13 cellular contexts compared by ENCODE assay signal in genomic region chr5:175694371-175695160, GRCh38. TPM values are rescaled to one million over a fixed set of nuclear protein-coding genes. Genes with fewer than 3 reads are reported as not detected.
A peak's percentile ranks its signal among the peaks of the same experiment; 100 is the strongest.
DNase-seq lines count a peak whose midpoint lies in the region; ATAC-seq and TF ChIP-seq lines count a peak whose summit lies in the region.
"Had no signal": no experiment of that assay in that cellular context is flagged by ENCODE, and none has a peak within 500 bp of the region (broad histone marks: within the 10 kb centered on the region; RNA-seq: fewer than 3 reads in every experiment).

No MANE protein-coding gene starts in this region.

- no peak overlapping the region for H4K91ac ChIP-seq in mesenchymal stem cell (ENCODE audit: low read length)

- no peaks in the 10 kb centered on the region for H3K27me3 Mint-ChIP-seq in activated CD4-positive, alpha-beta T cell treated with anti-CD3 and anti-CD28 coated beads, Interleukin-2, amount 10 ng/mL, durations not matched to agents 24 days and 14 days
- no peaks in the 10 kb centered on the region for H3K27me3 Mint-ChIP-seq in activated CD4-positive, alpha-beta T cell treated with anti-CD3 and anti-CD28 coated beads, Interleukin-2, amount 10 ng/mL, durations not matched to agents 7 days and 5 days
- no peaks in the 10 kb centered on the region for H3K27me3 Mint-ChIP-seq in activated CD8-positive, alpha-beta T cell treated with anti-CD3 and anti-CD28 coated beads, Interleukin-2, amount 10 ng/mL, durations not matched to agents 7 days and 5 days (ENCODE audit: low read depth)

- POLR2A ChIA-PET in activated CD4-positive, alpha-beta T cell treated with anti-CD3 and anti-CD28 coated beads, Interleukin-2, amount 10 ng/mL, durations not matched to agents 7 days and 5 days (lab: Charles Lee) = no interaction called here
- POLR2A ChIA-PET in activated CD8-positive, alpha-beta T cell treated with anti-CD3 and anti-CD28 coated beads, Interleukin-2, amount 10 ng/mL, durations not matched to agents 7 days and 5 days (lab: Charles Lee) = no interaction called here

- no peak overlapping the region for H3K4me2 ChIP-seq in mesenchymal stem cell (ENCODE audit: low read length, poor library complexity, severe bottlenecking)
- H3K4me2 ChIP-seq: A549 had no signal

- H3K18ac ChIP-seq in mesenchymal stem cell (ENCODE audit: low read depth in 1 of 2, low read length in 2 of 2) = no peak overlapping the region

- no peak overlapping the region for H3K9ac ChIP-seq in mesenchymal stem cell (ENCODE audit: low read length)

- H3K36me3 ChIP-seq in suprapubic skin = no peaks in the 10 kb centered on the region
- no peaks in the 10 kb centered on the region for H3K36me3 ChIP-seq in mesenchymal stem cell (ENCODE audit: control insufficient read depth in 1 of 2, insufficient read depth in 2 of 2, low read depth in 1 of 2, low read length in 2 of 2)
- H3K36me3 ChIP-seq: thyroid gland had no signal

- H3K36me3 Mint-ChIP-seq in activated CD4-positive, alpha-beta T cell treated with anti-CD3 and anti-CD28 coated beads, Interleukin-2, amount 10 ng/mL, durations not matched to agents 24 days and 14 days (ENCODE audit: low read depth) = peaks cover 40% of the 10 kb centered on the region
- H3K36me3 Mint-ChIP-seq in activated CD4-positive, alpha-beta T cell treated with anti-CD3 and anti-CD28 coated beads, Interleukin-2, amount 10 ng/mL, durations not matched to agents 7 days and 5 days (ENCODE audit: low read depth) = peaks cover 20% of the 10 kb centered on the region
- peaks cover 35% of the 10 kb centered on the region for H3K36me3 Mint-ChIP-seq in activated CD8-positive, alpha-beta T cell treated with anti-CD3 and anti-CD28 coated beads, Interleukin-2, amount 10 ng/mL, durations not matched to agents 7 days and 5 days (ENCODE audit: low read depth)

- no peak overlapping the region for H2BK12ac ChIP-seq in mesenchymal stem cell (ENCODE audit: low read length in 2 of 2)

- H3K9me3 ChIP-seq in suprapubic skin (no peaks in the 10 kb centered on the region), mesenchymal stem cell (ENCODE audit: control insufficient read depth, low read length) (no peaks in the 10 kb centered on the region)
- H3K9me3 ChIP-seq: A549, thyroid gland had no signal

- no peak overlapping the region for H2AFZ ChIP-seq in mesenchymal stem cell (ENCODE audit: low read depth, low read length)

- 79% methylated on average over 13 of the region's 13 CpGs for WGBS in suprapubic skin
- 89% methylated on average over 13 of the region's 13 CpGs for WGBS in mesenchymal stem cell

- H3K14ac ChIP-seq in mesenchymal stem cell (ENCODE audit: low read length in 2 of 2) = no peak overlapping the region

- peaks cover 7% of the 10 kb centered on the region for H3K27me3 ChIP-seq in suprapubic skin
- H3K27me3 ChIP-seq in mesenchymal stem cell (ENCODE audit: control insufficient read depth in 1 of 2, insufficient read depth in 1 of 2, low read length in 2 of 2) = peaks cover 0 to 32% of the 10 kb centered on the region in 2 experiments
- H3K27me3 ChIP-seq: thyroid gland had no signal

- no peak for ATAC-seq in activated CD8-positive, alpha-beta T cell treated with anti-CD3 and anti-CD28 coated beads, Interleukin-2, amount 10 ng/mL, durations not matched to agents 7 days and 5 days
- ATAC-seq in HG02798 (IDR thresholded peaks at IDR 0.05; ENCODE audit: poor library complexity, unreplicated experiment) = no peak
- ATAC-seq: A549 had no signal

- H3K79me1 ChIP-seq in mesenchymal stem cell (replicated peaks; ENCODE audit: low read length, poor library complexity, severe bottlenecking) = no peaks in the 10 kb centered on the region

- no peak overlapping the region for H2AK5ac ChIP-seq in mesenchymal stem cell (ENCODE audit: low read length, severe bottlenecking)

- H2BK120ac ChIP-seq in mesenchymal stem cell (ENCODE audit: low read depth, low read length) = no peak overlapping the region

- H3K4me3 Mint-ChIP-seq in activated CD4-positive, alpha-beta T cell treated with anti-CD3 and anti-CD28 coated beads, Interleukin-2, amount 10 ng/mL, durations not matched to agents 24 days and 14 days = no peak overlapping the region
- H3K4me3 Mint-ChIP-seq in activated CD4-positive, alpha-beta T cell treated with anti-CD3 and anti-CD28 coated beads, Interleukin-2, amount 10 ng/mL, durations not matched to agents 7 days and 5 days = no peak overlapping the region
- H3K4me3 Mint-ChIP-seq in activated CD8-positive, alpha-beta T cell treated with anti-CD3 and anti-CD28 coated beads, Interleukin-2, amount 10 ng/mL, durations not matched to agents 7 days and 5 days = no peak overlapping the region

- H2BK15ac ChIP-seq in mesenchymal stem cell (ENCODE audit: low read depth, poor library complexity, severe bottlenecking) = no peak overlapping the region

- H3K4me1 ChIP-seq in suprapubic skin (peaks cover 8% of the 10 kb centered on the region), mesenchymal stem cell (ENCODE audit: control insufficient read depth, insufficient read depth, low read depth, low read length) (peaks cover 2% of the 10 kb centered on the region)
- H3K4me1 ChIP-seq: A549, thyroid gland had no signal

- H2BK5ac ChIP-seq in mesenchymal stem cell (ENCODE audit: low read depth, low read length, poor library complexity, severe bottlenecking) = no peak overlapping the region

- no peaks in the 10 kb centered on the region for H3K9me3 Mint-ChIP-seq in activated CD4-positive, alpha-beta T cell treated with anti-CD3 and anti-CD28 coated beads, Interleukin-2, amount 10 ng/mL, durations not matched to agents 24 days and 14 days
- no peaks in the 10 kb centered on the region for H3K9me3 Mint-ChIP-seq in activated CD4-positive, alpha-beta T cell treated with anti-CD3 and anti-CD28 coated beads, Interleukin-2, amount 10 ng/mL, durations not matched to agents 7 days and 5 days
- no peaks in the 10 kb centered on the region for H3K9me3 Mint-ChIP-seq in activated CD8-positive, alpha-beta T cell treated with anti-CD3 and anti-CD28 coated beads, Interleukin-2, amount 10 ng/mL, durations not matched to agents 7 days and 5 days (ENCODE audit: insufficient read depth)

- CTCF ChIA-PET in activated CD4-positive, alpha-beta T cell treated with anti-CD3 and anti-CD28 coated beads, Interleukin-2, amount 10 ng/mL, durations not matched to agents 7 days and 5 days (lab: Charles Lee) = interaction anchor here (0.8 to 7.6 kb wide), 5 partner anchors 9 to 159 kb away, joined by 3 to 63 read pairs (median 4); no protein-coding TSS in a partner anchor
- CTCF ChIA-PET in activated CD8-positive, alpha-beta T cell treated with anti-CD3 and anti-CD28 coated beads, Interleukin-2, amount 10 ng/mL, durations not matched to agents 7 days and 5 days (lab: Charles Lee) = interaction anchor here (3.2 kb wide), 1 partner anchor 160 kb away, joined by 36 read pairs; no protein-coding TSS in a partner anchor

- peak overlapping the region; percentile 64 for H3K27ac Mint-ChIP-seq in activated CD4-positive, alpha-beta T cell treated with anti-CD3 and anti-CD28 coated beads, Interleukin-2, amount 10 ng/mL, durations not matched to agents 24 days and 14 days
- H3K27ac Mint-ChIP-seq in activated CD4-positive, alpha-beta T cell treated with anti-CD3 and anti-CD28 coated beads, Interleukin-2, amount 10 ng/mL, durations not matched to agents 7 days and 5 days = no peak overlapping the region
- peak overlapping the region; percentile 13 for H3K27ac Mint-ChIP-seq in activated CD8-positive, alpha-beta T cell treated with anti-CD3 and anti-CD28 coated beads, Interleukin-2, amount 10 ng/mL, durations not matched to agents 7 days and 5 days

- H3K4ac ChIP-seq in mesenchymal stem cell (ENCODE audit: low read depth in 1 of 2, low read length in 2 of 2) = no peak overlapping the region

- H3K27ac ChIP-seq in suprapubic skin = peak overlapping the region; percentile 62
- H3K27ac ChIP-seq in mesenchymal stem cell (ENCODE audit: low read length, poor library complexity, severe bottlenecking) = no peak overlapping the region
- H3K27ac ChIP-seq: A549, thyroid gland had no signal

- H3K4me3 ChIP-seq in suprapubic skin (no peak overlapping the region), mesenchymal stem cell (ENCODE audit: insufficient read depth in 1 of 2, low read depth in 1 of 2, low read length in 2 of 2) (no peak overlapping the region)
- H3K4me3 ChIP-seq: A549, thyroid gland had no signal

- no peak for TF ChIP-seq POLR2A in suprapubic skin (IDR thresholded peaks at IDR 0.05)

- H3K4me1 Mint-ChIP-seq in activated CD4-positive, alpha-beta T cell treated with anti-CD3 and anti-CD28 coated beads, Interleukin-2, amount 10 ng/mL, durations not matched to agents 24 days and 14 days = peaks cover 43% of the 10 kb centered on the region
- H3K4me1 Mint-ChIP-seq in activated CD4-positive, alpha-beta T cell treated with anti-CD3 and anti-CD28 coated beads, Interleukin-2, amount 10 ng/mL, durations not matched to agents 7 days and 5 days = peaks cover 49% of the 10 kb centered on the region
- peaks cover 63% of the 10 kb centered on the region for H3K4me1 Mint-ChIP-seq in activated CD8-positive, alpha-beta T cell treated with anti-CD3 and anti-CD28 coated beads, Interleukin-2, amount 10 ng/mL, durations not matched to agents 7 days and 5 days (ENCODE audit: low read depth)

- no peak overlapping the region for H4K8ac ChIP-seq in mesenchymal stem cell (ENCODE audit: low read length)

- no peak for TF ChIP-seq CTCF in suprapubic skin (IDR thresholded peaks at IDR 0.05)

- H3K23ac ChIP-seq in mesenchymal stem cell (ENCODE audit: low read length in 2 of 2) = no peak overlapping the region

- intact Hi-C loops in activated CD4-positive, alpha-beta T cell treated with anti-CD3 and anti-CD28 coated beads, Interleukin-2, amount 10 ng/mL, durations not matched to agents 24 days and 14 days (cut with micrococcal nuclease) = no loop called here

- TF ChIP-seq EP300 in suprapubic skin (IDR thresholded peaks at IDR 0.05) = no peak

- DNase-seq in activated CD4-positive, alpha-beta T cell treated with anti-CD3 and anti-CD28 coated beads, Interleukin-2, amount 10 ng/mL, durations not matched to agents 24 days and 14 days = no peak
- no peak for DNase-seq in activated CD4-positive, alpha-beta T cell treated with anti-CD3 and anti-CD28 coated beads, Interleukin-2, amount 10 ng/mL, durations not matched to agents 7 days and 5 days
- no peak for DNase-seq in activated CD8-positive, alpha-beta T cell treated with anti-CD3 and anti-CD28 coated beads, Interleukin-2, amount 10 ng/mL, durations not matched to agents 7 days and 5 days
- DNase-seq in left kidney (ENCODE audit: low read depth, low spot score) (peak; percentile 18), suprapubic skin (ENCODE audit: low spot score in 2 of 2) (peak in 1 of 2 donors; percentile 69), NCI-H1417 treated with DMSO at 0.1 percent for 48 hours (lab: John Stamatoyannopoulos, UW) (no peak), mesenchymal stem cell (no peak)
- DNase-seq: activated CD8-positive, alpha-beta memory T cell treated with anti-CD3 and anti-CD28 coated beads, Interleukin-2, amount 50 U/mL, for 48 hours; DMS53; NCI-H2029 treated with DMSO at 0.1 percent for 48 hours; thyroid gland had no signal

RNA-seq across cellular contexts. Expression of gene HRH2, which starts 36.7 kb away (rescaled TPM):
- 67.3 and 70.4 TPM in 2 replicates for total RNA-seq in activated CD4-positive, alpha-beta T cell treated with anti-CD3 and anti-CD28 coated beads, Interleukin-2, amount 10 ng/mL, durations not matched to agents 24 days and 14 days
- 10 to 100 TPM; 21.7 to 25.5 TPM for total RNA-seq in activated CD4-positive, alpha-beta T cell treated with anti-CD3 and anti-CD28 coated beads, Interleukin-2, amount 10 ng/mL, durations not matched to agents 7 days and 5 days
- 10 to 100 TPM; 26.9 to 27.5 TPM for total RNA-seq in activated CD8-positive, alpha-beta T cell treated with anti-CD3 and anti-CD28 coated beads, Interleukin-2, amount 10 ng/mL, durations not matched to agents 7 days and 5 days
- 1 to 10 TPM in 2 of 4 donors, under 1 TPM in 2; 0.81 to 1.4 (median 1.0) TPM for total RNA-seq in suprapubic skin
- polyA plus RNA-seq in mesenchymal stem cell (2013, experiment 1 of 2) = 0.33 TPM
- polyA plus RNA-seq in mesenchymal stem cell (2013, experiment 2 of 2) = 0.18 TPM

Comparison
In these comparisons a context has a peak if more than half of its experiments do, and no peak if none do; other contexts are left out.
1. RNA of gene HRH2, which starts 36.7 kb away (total RNA-seq): 67.3 to 70.4 TPM in activated CD4-positive, alpha-beta T cell treated with anti-CD3 and anti-CD28 coated beads, Interleukin-2, amount 10 ng/mL, durations not matched to agents 24 days and 14 days, 26.9 to 27.5 TPM in activated CD8-positive, alpha-beta T cell treated with anti-CD3 and anti-CD28 coated beads, Interleukin-2, amount 10 ng/mL, durations not matched to agents 7 days and 5 days and 21.7 to 25.5 TPM in activated CD4-positive, alpha-beta T cell treated with anti-CD3 and anti-CD28 coated beads, Interleukin-2, amount 10 ng/mL, durations not matched to agents 7 days and 5 days; 0.81 to 1.4 TPM in suprapubic skin; every median in the first group is over 4 times any median in the second.